Comparison of ENCODE assay signal across 1 cellular context in the genomic region with DNA sequence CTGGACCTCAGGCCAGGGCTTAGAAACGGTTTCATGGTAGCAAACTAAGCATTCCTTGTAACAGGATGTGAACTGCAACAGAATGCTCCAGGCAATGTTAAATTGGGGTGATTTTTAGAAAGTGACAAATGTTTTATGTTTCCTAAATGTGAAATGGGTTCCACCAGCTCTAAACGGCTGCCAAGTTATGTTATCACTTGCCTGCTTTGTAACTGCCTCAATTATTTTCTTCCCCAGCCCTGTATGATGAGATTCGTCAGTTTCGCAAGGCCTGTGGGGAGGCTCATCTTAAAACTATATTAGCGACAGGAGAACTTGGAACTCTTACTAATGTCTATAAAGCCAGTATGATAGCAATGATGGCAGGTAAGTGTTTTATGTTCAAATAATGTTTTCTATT.
TF ChIP-seq lines count a peak whose summit lies in the region.

No MANE protein-coding gene starts in this region.

TF ChIP-seq in HEK293T, 16 proteins besides CTCF, POLR2A, EP300 and RAD21 (continued from another document):
- TF ChIP-seq, protein P1, sequence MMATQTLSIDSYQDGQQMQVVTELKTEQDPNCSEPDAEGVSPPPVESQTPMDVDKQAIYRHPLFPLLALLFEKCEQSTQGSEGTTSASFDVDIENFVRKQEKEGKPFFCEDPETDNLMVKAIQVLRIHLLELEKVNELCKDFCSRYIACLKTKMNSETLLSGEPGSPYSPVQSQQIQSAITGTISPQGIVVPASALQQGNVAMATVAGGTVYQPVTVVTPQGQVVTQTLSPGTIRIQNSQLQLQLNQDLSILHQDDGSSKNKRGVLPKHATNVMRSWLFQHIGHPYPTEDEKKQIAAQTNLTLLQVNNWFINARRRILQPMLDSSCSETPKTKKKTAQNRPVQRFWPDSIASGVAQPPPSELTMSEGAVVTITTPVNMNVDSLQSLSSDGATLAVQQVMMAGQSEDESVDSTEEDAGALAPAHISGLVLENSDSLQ (IDR thresholded peaks at IDR 0.05) = no peak
- no peak for TF ChIP-seq SUZ12 (IDR thresholded peaks at IDR 0.05)
- no peak for TF ChIP-seq L3MBTL2 (conservative IDR thresholded peaks at IDR 0.05)
- no peak for TF ChIP-seq ELF4 (IDR thresholded peaks at IDR 0.05)
- TF ChIP-seq SP1 (IDR thresholded peaks at IDR 0.05) = no peak
- no peak for TF ChIP-seq ZNF384 (IDR thresholded peaks at IDR 0.05)
- no peak for TF ChIP-seq CTBP1 (IDR thresholded peaks at IDR 0.05; ENCODE audit: borderline replicate concordance)
- TF ChIP-seq NFRKB (IDR thresholded peaks at IDR 0.05) = no peak
- no peak for TF ChIP-seq FOXK2 (IDR thresholded peaks at IDR 0.05)
- no peak for TF ChIP-seq FOXA1 (IDR thresholded peaks at IDR 0.05)
TF ChIP-seq in HEK293T: peak in this region for 0.
